1 cellular context compared by ENCODE assay signal in genomic region chr20:35207950-35208611, GRCh38.
TF ChIP-seq lines count a peak whose summit lies in the region.

No MANE protein-coding gene starts in this region.

TF ChIP-seq in K562, 482 proteins besides CTCF, POLR2A, EP300 and RAD21 (continued from another document and continues in another):
- TF ChIP-seq TFAP4 (CRISPR knock-in tag; IDR thresholded peaks at IDR 0.05; ENCODE audit: borderline replicate concordance) (no peak; the same call in 1 of the 2 replicates), HMGXB4 (CRISPR knock-in tag; IDR thresholded peaks at IDR 0.05) (no peak), RHOXF2B (CRISPR knock-in tag; conservative IDR thresholded peaks at IDR 0.05) (no peak), DMBX1 (CRISPR knock-in tag; IDR thresholded peaks at IDR 0.05; ENCODE audit: borderline replicate concordance) (no peak), CCAR2 (IDR thresholded peaks at IDR 0.05; ENCODE audit: low read depth, low read length) (no peak), TBL1XR1 (IDR thresholded peaks at IDR 0.05; ENCODE audit: low read length in 2 of 2) (peak in 1 of 2 experiments; percentile 55; a peak in 1 of 4 replicates), SMAD4 (CRISPR knock-in tag; conservative IDR thresholded peaks at IDR 0.05) (0 out of 2 replicates have a peak, but pooled peaks have one; percentile 60), EZH2 (IDR thresholded peaks at IDR 0.05; ENCODE audit: borderline replicate concordance, low read depth, low read length) (no peak), ZNF76 (CRISPR knock-in tag; IDR thresholded peaks at IDR 0.05; ENCODE audit: borderline replicate concordance) (no peak), PREB (CRISPR knock-in tag; IDR thresholded peaks at IDR 0.05) (no peak), SMAD1 (IDR thresholded peaks at IDR 0.05; ENCODE audit: low read depth, low read length, partially characterized antibody) (no peak), DEAF1 (CRISPR knock-in tag; IDR thresholded peaks at IDR 0.05) (peak; percentile 99), NFXL1 (CRISPR knock-in tag; IDR thresholded peaks at IDR 0.05) (no peak), HBP1 (CRISPR knock-in tag; IDR thresholded peaks at IDR 0.05) (no peak), NBN (IDR thresholded peaks at IDR 0.05; ENCODE audit: low read depth) (0 out of 2 replicates have a peak, but pooled peaks have one; percentile 35), ZNF77 (CRISPR knock-in tag; IDR thresholded peaks at IDR 0.05) (no peak), TBP (optimal IDR thresholded peaks at IDR 0.05; ENCODE audit: low read depth, low read length) (peak; percentile 21), RBM34 (IDR thresholded peaks at IDR 0.05; ENCODE audit: borderline replicate concordance, insufficient read depth, low read length) (no peak), RBM39 (optimal IDR thresholded peaks at IDR 0.05; ENCODE audit: low read depth, low read length) (no peak), KHSRP (IDR thresholded peaks at IDR 0.05) (no peak), HMBOX1 (IDR thresholded peaks at IDR 0.05) (peak; percentile 77), ATF3 (IDR thresholded peaks at IDR 0.05) (no peak), ATF3 (CRISPR knock-in tag; conservative IDR thresholded peaks at IDR 0.05) (0 out of 2 replicates have a peak, but pooled peaks have one; percentile 27), ATF7 (IDR thresholded peaks at IDR 0.05) (peak; percentile 44; the same call in 1 of the 2 replicates), SRSF3 (IDR thresholded peaks at IDR 0.05; ENCODE audit: insufficient read depth, low read length) (no peak), ZNF143 (CRISPR knock-in tag; IDR thresholded peaks at IDR 0.05) (no peak), ASH1L (IDR thresholded peaks at IDR 0.05; ENCODE audit: borderline replicate concordance, low read depth, partially characterized antibody) (no peak), TCFL5 (CRISPR knock-in tag; conservative IDR thresholded peaks at IDR 0.05) (no peak), ZNF134 (CRISPR knock-in tag; conservative IDR thresholded peaks at IDR 0.05) (no peak), REST (CRISPR knock-in tag; IDR thresholded peaks at IDR 0.05; ENCODE audit: low read depth) (no peak), ZSCAN32 (CRISPR knock-in tag; IDR thresholded peaks at IDR 0.05) (no peak), ZNF384 (IDR thresholded peaks at IDR 0.05; ENCODE audit: low read depth, low read length) (peak; percentile 66; the same call in 1 of the 2 replicates), USF2 (CRISPR knock-in tag; IDR thresholded peaks at IDR 0.05) (no peak), HNRNPK (IDR thresholded peaks at IDR 0.05; ENCODE audit: low read depth, low read length, poor library complexity, severe bottlenecking) (no peak), ARID1B (IDR thresholded peaks at IDR 0.05) (peak; percentile 83), KAT2B (IDR thresholded peaks at IDR 0.05; ENCODE audit: low read depth, low read length) (no peak), HIVEP1 (CRISPR knock-in tag; IDR thresholded peaks at IDR 0.05) (no peak), ZNF174 (CRISPR knock-in tag; IDR thresholded peaks at IDR 0.05) (no peak), KDM1A (IDR thresholded peaks at IDR 0.05) (peak; percentile 88 to 93), ZNF695 (CRISPR knock-in tag; IDR thresholded peaks at IDR 0.05) (no peak), PBX2 (CRISPR knock-in tag; IDR thresholded peaks at IDR 0.05; ENCODE audit: low read depth) (no peak), PBX2 (tag; conservative IDR thresholded peaks at IDR 0.05; ENCODE audit: low read depth) (peak; percentile 22; the same call in 1 of the 2 replicates), TAL1 (IDR thresholded peaks at IDR 0.05) (peak; percentile 80), MEIS2 (IDR thresholded peaks at IDR 0.05; ENCODE audit: partially characterized antibody) (peak; percentile 22), ARID3A (IDR thresholded peaks at IDR 0.05; ENCODE audit: borderline replicate concordance, low read depth, low read length) (peak; percentile 63; the same call in 1 of the 2 replicates), ZNF668 (CRISPR knock-in tag; IDR thresholded peaks at IDR 0.05) (no peak), DPF2 (IDR thresholded peaks at IDR 0.05) (peak; percentile 37; the same call in 1 of the 2 replicates), KDM4B (IDR thresholded peaks at IDR 0.05; ENCODE audit: borderline replicate concordance in 2 of 2, low read depth in 1 of 2) (no peak), CCNT2 (IDR thresholded peaks at IDR 0.05; ENCODE audit: borderline replicate concordance, extremely low read depth, insufficient read length, low read depth, low read length) (peak; percentile 44), POLR2G (IDR thresholded peaks at IDR 0.05; ENCODE audit: low read depth, low read length) (no peak)
